8 cellular contexts compared by ENCODE assay signal in genomic region chr19:23116802-23117571, GRCh38. TPM values are rescaled to one million over a fixed set of nuclear protein-coding genes. Genes with fewer than 3 reads are reported as not detected.
DNase-seq lines count a peak whose midpoint lies in the region; ATAC-seq and TF ChIP-seq lines count a peak whose summit lies in the region.

ZNF730 (plus strand) TSS chr19:23117025; CDS start chr19:23117174, 149 bp downstream.

- intact Hi-C loops in activated CD4-positive, alpha-beta T cell treated with anti-CD3 and anti-CD28 coated beads, Interleukin-2, amount 10 ng/mL, durations not matched to agents 24 days and 14 days (cut with micrococcal nuclease), result no loop called here
- intact Hi-C loops in lower lobe of right lung (cut with DNase I), result no loop called here

- H3K4me3 ChIP-seq in ectodermal cell (ENCODE audit: insufficient read depth, low read depth, low read length) (peak within 1 kb of the TSS; percentile 72), lower lobe of right lung (peak within 1 kb of the TSS; percentile 54)

- peak within 1 kb of the TSS; percentile 75 for H3K4me3 Mint-ChIP-seq in activated CD4-positive, alpha-beta T cell treated with anti-CD3 and anti-CD28 coated beads, Interleukin-2, amount 10 ng/mL, durations not matched to agents 24 days and 14 days

- H3K9me3 ChIP-seq in ectodermal cell (ENCODE audit: control insufficient read depth, low read length), result no peaks in the 10 kb centered on the region
- no peaks in the 10 kb centered on the region for H3K9me3 ChIP-seq in lower lobe of right lung

- DNase-seq in C1 segment of cervical spinal cord (lab: John Stamatoyannopoulos, UW) (peak in 12 of 14 donors; percentile 8 to 61 (median 36)), NCI-H146 (lab: John Stamatoyannopoulos, UW) (peak; percentile 91), lower lobe of right lung (peak; percentile 46)
- DNase-seq in activated CD4-positive, alpha-beta T cell treated with anti-CD3 and anti-CD28 coated beads, Interleukin-2, amount 10 ng/mL, durations not matched to agents 24 days and 14 days, result peak; percentile 75
- peak in 2 of 3 experiments; percentile 11 to 46 for DNase-seq in stimulated activated CD4-positive, alpha-beta T cell treated with anti-CD3 and anti-CD28 coated beads, TNF-alpha, amount 100 ng/mL, for 24 hours (ENCODE audit: low read depth in 3 of 3)

- peak; percentile 76 for ATAC-seq in GM21825 (IDR thresholded peaks at IDR 0.05; ENCODE audit: unreplicated experiment)
- ATAC-seq in lower lobe of right lung, result peak; percentile 71 to 88
- no peak for ATAC-seq in GM18520 (IDR thresholded peaks at IDR 0.05; ENCODE audit: unreplicated experiment)

- H3K9me3 Mint-ChIP-seq in activated CD4-positive, alpha-beta T cell treated with anti-CD3 and anti-CD28 coated beads, Interleukin-2, amount 10 ng/mL, durations not matched to agents 24 days and 14 days, result peaks cover 24% of the 10 kb centered on the region

- no peak for TF ChIP-seq CTCF in lower lobe of right lung (IDR thresholded peaks at IDR 0.05)

- H3K27me3 ChIP-seq in ectodermal cell (ENCODE audit: control insufficient read depth, insufficient read depth, low read length, poor library complexity, severe bottlenecking) (no peaks in the 10 kb centered on the region), lower lobe of right lung (ENCODE audit: low read depth) (no peaks in the 10 kb centered on the region)

- H3K36me3 ChIP-seq in ectodermal cell (ENCODE audit: control insufficient read depth, insufficient read depth, low read length), result peaks cover 2% of the 10 kb centered on the region
- H3K36me3 ChIP-seq in lower lobe of right lung, result no peaks in the 10 kb centered on the region

- H3K27me3 Mint-ChIP-seq in activated CD4-positive, alpha-beta T cell treated with anti-CD3 and anti-CD28 coated beads, Interleukin-2, amount 10 ng/mL, durations not matched to agents 24 days and 14 days, result peaks cover 1% of the 10 kb centered on the region

- no peaks in the 10 kb centered on the region for H3K4me1 Mint-ChIP-seq in activated CD4-positive, alpha-beta T cell treated with anti-CD3 and anti-CD28 coated beads, Interleukin-2, amount 10 ng/mL, durations not matched to agents 24 days and 14 days

- H3K36me3 Mint-ChIP-seq in activated CD4-positive, alpha-beta T cell treated with anti-CD3 and anti-CD28 coated beads, Interleukin-2, amount 10 ng/mL, durations not matched to agents 24 days and 14 days (ENCODE audit: low read depth), result peaks cover 4% of the 10 kb centered on the region

- H3K4me1 ChIP-seq in ectodermal cell (ENCODE audit: control insufficient read depth, insufficient read depth, low read length) (no peaks in the 10 kb centered on the region), lower lobe of right lung (no peaks in the 10 kb centered on the region)

- peak within 1 kb of the TSS; percentile 37 for H3K27ac Mint-ChIP-seq in activated CD4-positive, alpha-beta T cell treated with anti-CD3 and anti-CD28 coated beads, Interleukin-2, amount 10 ng/mL, durations not matched to agents 24 days and 14 days

- 0 to 1% methylated on average over 43 to 44 of the region's 44 CpGs for WGBS in ectodermal cell, 2 experiments

- H3K27ac ChIP-seq in ectodermal cell (ENCODE audit: insufficient read depth, low read depth, low read length, poor library complexity, severe bottlenecking) (peak within 1 kb of the TSS; percentile 100), lower lobe of right lung (no peak within 1 kb of the TSS)

RNA-seq across cellular contexts. Expression of gene ZNF730, which starts in this region (rescaled TPM):
- total RNA-seq in activated CD4-positive, alpha-beta T cell treated with anti-CD3 and anti-CD28 coated beads, Interleukin-2, amount 10 ng/mL, durations not matched to agents 24 days and 14 days, result 0.68 and 0.85 TPM in 2 replicates
- polyA plus RNA-seq in ectodermal cell (2013, experiment 1 of 4), result 31.5 TPM
- 23.7 TPM for polyA plus RNA-seq in ectodermal cell (2013, experiment 2 of 4)
- 23.8 TPM for polyA plus RNA-seq in ectodermal cell (2013, experiment 3 of 4)
- polyA plus RNA-seq in ectodermal cell (2013, experiment 4 of 4), result 23.7 TPM
- 0.74 TPM for total RNA-seq in lower lobe of right lung

Comparison
In these comparisons a context has a peak if more than half of its experiments do, and no peak if none do; other contexts are left out.
1. Peak in DNase-seq in activated CD4-positive, alpha-beta T cell treated with anti-CD3 and anti-CD28 coated beads, Interleukin-2, amount 10 ng/mL, durations not matched to agents 24 days and 14 days; RNA of the gene not detected or under 1 TPM.
2. Peak in DNase-seq, ATAC-seq and H3K4me3 ChIP-seq in lower lobe of right lung; RNA of the gene not detected or under 1 TPM.
3. DNase-seq: peak in every context shown above with its lines; median percentile 91 in NCI-H146; 75 in activated CD4-positive, alpha-beta T cell treated with anti-CD3 and anti-CD28 coated beads, Interleukin-2, amount 10 ng/mL, durations not matched to agents 24 days and 14 days; 46 in lower lobe of right lung; 36 in C1 segment of cervical spinal cord; 28 in stimulated activated CD4-positive, alpha-beta T cell treated with anti-CD3 and anti-CD28 coated beads, TNF-alpha, amount 100 ng/mL, for 24 hours.